In genomic region chr20:36862857-36863668, GRCh38 we compare ENCODE assay signal across 8 cellular contexts. TPM values are rescaled to one million over a fixed set of nuclear protein-coding genes. Genes with fewer than 3 reads are reported as not detected.
DNase-seq lines count a peak whose midpoint lies in the region; ATAC-seq, FAIRE-seq and TF ChIP-seq lines count a peak whose summit lies in the region.

No MANE protein-coding gene starts in this region.

- peak; percentile 32 for TF ChIP-seq POLR2A in GM12878 (IDR thresholded peaks at IDR 0.05; ENCODE audit: low read depth, low read length)

- WGBS in GM12878 (ENCODE audit: insufficient coverage, insufficient replicate concordance, low lambda C conversion rate, missing lambda C conversion rate): 7% methylated on average over 70 of the region's 129 CpGs

- CTCF ChIA-PET in GM12878 (lab: Yijun Ruan, JAX): interaction anchor here (0.6 to 25.3 kb wide), 17 partner anchors 9 to 253 kb away, joined by 3 to 349 read pairs (median 5); partner anchors contain the start of gene DSN1

- POLR2A ChIA-PET in GM12878 (lab: Charles Lee): interaction anchor here (0.6 to 12.4 kb wide), 9 partner anchors 11 to 1843 kb away, joined by 3 to 114 read pairs (median 7); partner anchors contain the start of gene DSN1

- TF ChIP-seq EP300 in GM12878 (IDR thresholded peaks at IDR 0.05; ENCODE audit: borderline replicate concordance in 1 of 2, control insufficient read depth in 1 of 2, low read depth in 2 of 2, low read length in 2 of 2): no peak

- H4K20me1 ChIP-seq in GM12878 (ENCODE audit: control insufficient read depth, insufficient read depth): 0 out of 2 replicates have a peak, but pooled peaks cover 3% of the 10 kb centered on the region

- TF ChIP-seq CTCF in 22Rv1 (IDR thresholded peaks at IDR 0.05) (no peak), GM12878 (IDR thresholded peaks at IDR 0.05 in 2 of 3, conservative IDR thresholded peaks at IDR 0.05 in 1 of 3; ENCODE audit: control insufficient read depth in 2 of 3, extremely low read depth in 1 of 3, insufficient read depth in 1 of 3, low read depth in 3 of 3, low read length in 3 of 3) (no peak)

- DNase-seq in GM12878 (ENCODE audit: low read depth, low spot score): no peak
- DNase-seq in NCI-H1092 treated with DMSO at 0.1 percent for 48 hours (lab: John Stamatoyannopoulos, UW): no peak
- DNase-seq in NCI-H1694 (lab: John Stamatoyannopoulos, UW): no peak
- DNase-seq in LoVo (ENCODE audit: low spot score): no peak

- SMC1A ChIA-PET in GM12878 (lab: Charles Lee; ENCODE audit: uncharacterized antibody, unreplicated experiment): interaction anchor here (1.0 to 13.5 kb wide), 11 partner anchors 8 to 269 kb away, joined by 3 to 105 read pairs (median 6); partner anchors contain the start of gene DSN1

- H3K79me2 ChIP-seq in GM12878 (ENCODE audit: control insufficient read depth, insufficient read depth, low read length): peaks cover 16% of the 10 kb centered on the region

- peak overlapping the region; percentile 61; the same call in 1 of the 2 replicates for H3K9ac ChIP-seq in GM12878 (ENCODE audit: control insufficient read depth, insufficient read depth, low read length)

- H3K9me3 ChIP-seq in GM12878 (replicated peaks; ENCODE audit: control insufficient read depth, insufficient read depth, low read length) (no peaks in the 10 kb centered on the region), mononuclear cell (ENCODE audit: low read depth, low read length) (no peaks in the 10 kb centered on the region)

- H3K36me3 ChIP-seq in GM12878 (ENCODE audit: control insufficient read depth in 2 of 2, insufficient read depth in 2 of 2, low read length in 1 of 2): no peaks in the 10 kb centered on the region

- ATAC-seq in GM18909 (IDR thresholded peaks at IDR 0.05; ENCODE audit: poor library complexity, unreplicated experiment) (peak; percentile 35), HG03139 (IDR thresholded peaks at IDR 0.05; ENCODE audit: unreplicated experiment) (peak; percentile 38), GM12878 (no peak; the same call in 2 of the 3 replicates)

- in situ Hi-C loops in GM12878 (cut with MboI): no loop called here

- no peak for FAIRE-seq in GM12878 (lab: Jason Lieb, UNC)

- H3K27ac ChIP-seq in 22Rv1 (peak overlapping the region; percentile 96), GM12878 (ENCODE audit: control insufficient read depth, insufficient read depth) (peak overlapping the region; percentile 21; the same call in 1 of the 2 replicates)

- H3K4me3 ChIP-seq in GM12878: peak overlapping the region; percentile 63
- peak overlapping the region; percentile 41 for H3K4me3 ChIP-seq in mononuclear cell (ENCODE audit: low read length)

- peak overlapping the region; percentile 70; the same call in 1 of the 2 replicates for H3K4me2 ChIP-seq in GM12878 (ENCODE audit: control insufficient read depth, insufficient read depth)

- BruUV-seq in GM12878 (replicated peaks; lab: Mats Ljungman, UMichigan): no TSS peak

- TF ChIP-seq RAD21 in GM12878 (IDR thresholded peaks at IDR 0.05; ENCODE audit: insufficient read depth, low read depth, low read length): no peak

- peak overlapping the region; percentile 30 for H2AFZ ChIP-seq in GM12878 (ENCODE audit: control insufficient read depth, low read depth, low read length)

- RAD21 ChIA-PET in GM12878 (lab: Charles Lee; ENCODE audit: unreplicated experiment): interaction anchor here (0.5 to 9.7 kb wide), 23 partner anchors 10 to 397 kb away, joined by 3 to 215 read pairs (median 4); partner anchors contain the start of genes DSN1, NDRG3 and TLDC2

- H3K27me3 ChIP-seq in GM12878 (replicated peaks in 1 of 2; ENCODE audit: control insufficient read depth in 2 of 2, insufficient read depth in 2 of 2, low read length in 1 of 2) (no peaks in the 10 kb centered on the region), mononuclear cell (ENCODE audit: insufficient read depth, low read length) (no peaks in the 10 kb centered on the region)

- intact Hi-C loops in GM12878 (cut with micrococcal nuclease; ENCODE audit: unreplicated experiment): loop anchor here (1.0 to 10.0 kb wide), 5 partner anchors 25 to 258 kb away; partner anchors contain the start of genes DSN1 and RAB5IF

- H3K4me1 ChIP-seq in GM12878 (ENCODE audit: control insufficient read depth, insufficient read depth, low read length): peaks cover 30% of the 10 kb centered on the region
- H3K4me1 ChIP-seq in mononuclear cell (ENCODE audit: insufficient read depth, low read length): peaks cover 41% of the 10 kb centered on the region

TF ChIP-seq in GM12878, 131 proteins besides CTCF, POLR2A, EP300 and RAD21 (continues in another document):
- TF ChIP-seq BACH1 (IDR thresholded peaks at IDR 0.05; ENCODE audit: borderline replicate concordance): peak; percentile 62
- TF ChIP-seq SRF (IDR thresholded peaks at IDR 0.05; ENCODE audit: low read depth in 2 of 2, low read length in 2 of 2): no peak
- TF ChIP-seq NR2F1 (conservative IDR thresholded peaks at IDR 0.05): peak; percentile 31
- TF ChIP-seq TARDBP (IDR thresholded peaks at IDR 0.05; ENCODE audit: borderline replicate concordance): no peak
- TF ChIP-seq EZH2 (IDR thresholded peaks at IDR 0.05; ENCODE audit: borderline replicate concordance, control insufficient read depth, low read depth, low read length): no peak
- no peak for TF ChIP-seq TBL1XR1 (IDR thresholded peaks at IDR 0.05; ENCODE audit: low read depth, low read length)
- no peak for TF ChIP-seq EGR1 (IDR thresholded peaks at IDR 0.05; ENCODE audit: borderline replicate concordance in 1 of 2, low read depth in 2 of 2, low read length in 2 of 2)
- TF ChIP-seq NRF1 (conservative IDR thresholded peaks at IDR 0.05; ENCODE audit: low read depth, low read length): no peak
- TF ChIP-seq IRF4 (IDR thresholded peaks at IDR 0.05; ENCODE audit: low read depth, low read length): no peak
- TF ChIP-seq STAT1 (conservative IDR thresholded peaks at IDR 0.05): no peak
- TF ChIP-seq ELK1 (IDR thresholded peaks at IDR 0.05; ENCODE audit: low read depth, low read length): no peak
- TF ChIP-seq GATAD2B (conservative IDR thresholded peaks at IDR 0.05; ENCODE audit: low read depth): peak; percentile 87
- TF ChIP-seq SKIL (IDR thresholded peaks at IDR 0.05; ENCODE audit: low read depth, poor library complexity, severe bottlenecking): no peak
- TF ChIP-seq ZZZ3 (IDR thresholded peaks at IDR 0.05; ENCODE audit: control insufficient read depth, insufficient read length, low read depth): no peak
- no peak for TF ChIP-seq TAF1 (IDR thresholded peaks at IDR 0.05; ENCODE audit: borderline replicate concordance, low read depth, low read length)
- peak; percentile 53 for TF ChIP-seq IKZF1 (conservative IDR thresholded peaks at IDR 0.05)
- no peak for TF ChIP-seq ZNF24 (IDR thresholded peaks at IDR 0.05)
- no peak for TF ChIP-seq HDAC6 (IDR thresholded peaks at IDR 0.05; ENCODE audit: unreplicated experiment)
- no peak for TF ChIP-seq YY1 (IDR thresholded peaks at IDR 0.05; ENCODE audit: low read depth, low read length)
- no peak for TF ChIP-seq SMAD1 (IDR thresholded peaks at IDR 0.05; ENCODE audit: low read depth, partially characterized antibody)
- no peak for TF ChIP-seq MAX (IDR thresholded peaks at IDR 0.05; ENCODE audit: low read depth, low read length)

RNA-seq across cellular contexts. Expression of gene TLDC2, which starts 12.9 kb away (rescaled TPM):
- total RNA-seq in GM12878 (2013; cell fraction: nucleolus; rRNA removed): 0.27 TPM in 1 of 2 replicates, not detected in the other
- 0.28 and 0.49 TPM in 2 replicates for total RNA-seq in GM12878 (2014; rRNA removed)
- 0.18 and 0.37 TPM in 2 replicates for total RNA-seq in GM12878 (2014; rRNA removed; fragmentation: Illumina TruSeq; extraction: Trizol)
- 0.24 and 0.41 TPM in 2 replicates for total RNA-seq in GM12878 (2021)
- 0.50 TPM for polyA plus RNA-seq in GM12878 (2011; ENCODE audit: low read depth)
- polyA plus RNA-seq in GM12878 (2011; rRNA removed): 0.05 and 0.09 TPM in 2 replicates
- polyA plus RNA-seq in GM12878 (2011; cell fraction: cytosol; rRNA removed): 0.03 TPM in 1 of 2 replicates, not detected in the other
- not detected in 2 replicates for polyA plus RNA-seq in GM12878 (2011; cell fraction: nucleus; rRNA removed)
- polyA plus RNA-seq in GM12878 (2012): 0.09 and 0.35 TPM in 2 replicates
- polyA plus RNA-seq in GM12878 (2014; fragmentation: Illumina TruSeq; extraction: Trizol): 0.13 and 0.35 TPM in 2 replicates
- polyA plus RNA-seq in GM12878 (2014; fragmentation: Nextera tagmentation; extraction: Ambion mirVana): under 1 TPM; 0.08 to 0.24 TPM
- polyA plus RNA-seq in GM12878 (2014; rRNA removed): 0.33 and 0.42 TPM in 2 replicates
- polyA plus RNA-seq in GM12878 (2016; fragmentation: Nextera tagmentation; extraction: Ambion mirVana): under 1 TPM; 0.10 to 0.16 TPM
- not detected in 2 replicates for polyA minus RNA-seq in GM12878 (2011; rRNA and poly(A)+ RNA removed)
- polyA minus RNA-seq in GM12878 (2011; cell fraction: cytosol; rRNA and poly(A)+ RNA removed): not detected in 2 replicates
- polyA minus RNA-seq in GM12878 (2011; cell fraction: nucleus; rRNA and poly(A)+ RNA removed): not detected in 2 replicates
- 0.10 TPM for total RNA-seq in mononuclear cell
